8 cellular contexts compared by ENCODE assay signal in the genomic region with DNA sequence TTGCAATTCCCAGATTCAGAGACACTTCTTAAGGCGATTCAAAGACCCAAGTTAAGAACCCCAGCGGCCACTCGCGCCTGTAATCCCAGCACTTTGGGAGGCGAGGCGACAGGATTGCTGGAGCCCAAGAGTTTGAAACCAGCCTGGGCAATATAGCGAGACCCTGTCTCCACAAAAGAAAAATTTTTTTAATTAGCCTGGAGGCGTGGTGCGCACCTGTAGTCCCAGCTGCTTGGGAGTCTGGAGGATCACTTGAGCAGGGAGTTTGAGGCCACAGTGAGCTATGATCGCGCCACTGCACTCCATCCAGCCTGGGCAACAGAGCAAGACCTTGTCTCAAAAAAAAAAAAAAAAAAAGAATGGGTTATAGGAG. TPM values are rescaled to one million over a fixed set of nuclear protein-coding genes. Genes with fewer than 3 reads are reported as not detected.
DNase-seq lines count a peak whose midpoint lies in the region; ATAC-seq, FAIRE-seq and TF ChIP-seq lines count a peak whose summit lies in the region.

No MANE protein-coding gene starts in this region.

- CTCF ChIA-PET in IMR-90 (lab: Yijun Ruan, JAX): interaction anchor here (0.9 kb wide), 1 partner anchor 167 kb away, joined by 5 read pairs; no protein-coding TSS in a partner anchor

- H3K9ac ChIP-seq in IMR-90 (ENCODE audit: low read depth, low read length): peak overlapping the region; percentile 77
- peak overlapping the region; percentile 86 to 90 for H3K9ac ChIP-seq in mucosa of rectum (ENCODE audit: low read depth in 1 of 2, low read length in 2 of 2)

- BruUV-seq in IMR-90 (replicated peaks; lab: Mats Ljungman, UMichigan): no TSS peak

- no peak for TF ChIP-seq POLR2A in GM18505 (IDR thresholded peaks at IDR 0.05; ENCODE audit: borderline replicate concordance, extremely low read depth, insufficient read depth, insufficient read length)
- no peak for TF ChIP-seq POLR2A in IMR-90 (IDR thresholded peaks at IDR 0.05; ENCODE audit: low read depth, low read length)

- WGBS in IMR-90 (ENCODE audit: extremely low coverage in 2 of 2, insufficient read length in 1 of 2), 2 experiments: no CpG with 5 or more reads among the region's 11 CpGs

- H3K36me3 Mint-ChIP-seq in central memory CD8-positive, alpha-beta T cell (ENCODE audit: insufficient read depth): peaks cover 10% of the 10 kb centered on the region

- no peaks in the 10 kb centered on the region for H3K9me3 Mint-ChIP-seq in central memory CD8-positive, alpha-beta T cell

- H4K20me1 ChIP-seq in IMR-90 (ENCODE audit: insufficient read depth, low read length): no peaks in the 10 kb centered on the region

- H3K4me1 Mint-ChIP-seq in central memory CD8-positive, alpha-beta T cell: peaks cover 9% of the 10 kb centered on the region

- peak overlapping the region; percentile 48 for H3K27ac ChIP-seq in IMR-90 (ENCODE audit: insufficient read depth, low read length)
- H3K27ac ChIP-seq in mucosa of rectum (ENCODE audit: low read depth in 2 of 2, low read length in 2 of 2): peak overlapping the region; percentile 83 to 87

- dilution Hi-C loops in IMR-90 (cut with HindIII; ENCODE audit: low sequenced_read_pairs, unreplicated experiment): no loop called here

- H4K5ac ChIP-seq in IMR-90 (ENCODE audit: low read depth, low read length): peak overlapping the region; percentile 51; the same call in 1 of the 2 replicates

- intact Hi-C loops in IMR-90 (cut with micrococcal nuclease): loop anchor here (5.0 kb wide), 1 partner anchor 548 kb away; a partner anchor contains a TSS

- peak overlapping the region; percentile 94 for H4K91ac ChIP-seq in IMR-90 (ENCODE audit: insufficient read depth, low read depth, low read length)

- H3K27ac Mint-ChIP-seq in central memory CD8-positive, alpha-beta T cell (ENCODE audit: low read depth): peak overlapping the region; percentile 94

- no peaks in the 10 kb centered on the region for H3K9me3 ChIP-seq in IMR-90 (ENCODE audit: control insufficient read depth, insufficient read depth, low read length)
- no peaks in the 10 kb centered on the region for H3K9me3 ChIP-seq in mucosa of rectum (ENCODE audit: control insufficient read depth in 2 of 2, low read length in 2 of 2)

- H3K4ac ChIP-seq in IMR-90 (ENCODE audit: low read depth, low read length): peak overlapping the region; percentile 97

- no peaks in the 10 kb centered on the region for H3K27me3 Mint-ChIP-seq in central memory CD8-positive, alpha-beta T cell

- H3K4me1 ChIP-seq in IMR-90 (ENCODE audit: control insufficient read depth, insufficient read depth, low read length): no peaks in the 10 kb centered on the region
- peaks cover 2 to 6% of the 10 kb centered on the region in 2 donors for H3K4me1 ChIP-seq in mucosa of rectum (ENCODE audit: control insufficient read depth in 2 of 2, insufficient read depth in 2 of 2, low read length in 2 of 2)

- H2BK5ac ChIP-seq in IMR-90 (ENCODE audit: low read depth, low read length, poor library complexity, severe bottlenecking): peak overlapping the region; percentile 50

- DNase-seq in IMR-90 (no peak), RCC 7860 (ENCODE audit: low spot score) (no peak), NCI-H748 treated with DMSO at 0.1 percent for 48 hours (lab: John Stamatoyannopoulos, UW) (no peak), COR-L47 (lab: John Stamatoyannopoulos, UW) (no peak), DMS79 (lab: John Stamatoyannopoulos, UW) (no peak)
- no peak for DNase-seq in central memory CD8-positive, alpha-beta T cell (ENCODE audit: low spot score in 2 of 2)

- H4K8ac ChIP-seq in IMR-90 (ENCODE audit: low read depth in 2 of 2, low read length in 2 of 2): peak overlapping the region; percentile 68 to 99

- H3K27me3 ChIP-seq in IMR-90 (ENCODE audit: control insufficient read depth, insufficient read depth, low read length): no peaks in the 10 kb centered on the region
- no peaks in the 10 kb centered on the region for H3K27me3 ChIP-seq in mucosa of rectum (ENCODE audit: control insufficient read depth in 2 of 2, insufficient read depth in 2 of 2, low read length in 2 of 2)

- in situ Hi-C loops in IMR-90 (cut with MboI; ENCODE audit: low sequenced_read_pairs): no loop called here

- POLR2A ChIA-PET in IMR-90 (lab: Charles Lee; ENCODE audit: unreplicated experiment): no interaction called here

- H3K4me3 ChIP-seq in IMR-90 (ENCODE audit: insufficient read depth, low read depth, low read length): peak overlapping the region; percentile 61
- H3K4me3 ChIP-seq in mucosa of rectum (ENCODE audit: low read length in 2 of 2): peak overlapping the region; percentile 92 to 98

- FAIRE-seq in RCC 7860 (lab: Jason Lieb, UNC): no peak

- H3K14ac ChIP-seq in IMR-90 (replicated peaks; ENCODE audit: low read depth, low read length): peak overlapping the region; percentile 99

- H3K4me2 ChIP-seq in IMR-90 (ENCODE audit: low read depth, low read length): peak overlapping the region; percentile 90

- peak overlapping the region; percentile 57 for H2AK9ac ChIP-seq in IMR-90 (replicated peaks; ENCODE audit: low read depth, low read length, poor library complexity)

- H3K36me3 ChIP-seq in IMR-90 (ENCODE audit: control insufficient read depth, insufficient read depth, low read length): no peaks in the 10 kb centered on the region; the same call in 1 of the 2 replicates
- H3K36me3 ChIP-seq in mucosa of rectum (ENCODE audit: control insufficient read depth in 2 of 2, insufficient read depth in 2 of 2, low read length in 2 of 2): no peaks in the 10 kb centered on the region

- H3K18ac ChIP-seq in IMR-90 (ENCODE audit: low read depth, low read length): no peak overlapping the region

- H2AFZ ChIP-seq in IMR-90 (replicated peaks; ENCODE audit: low read length, poor library complexity): peak overlapping the region; percentile 100

- 0 out of 2 replicates have a peak overlapping the region, but pooled peaks have one; percentile 33 for H2AK5ac ChIP-seq in IMR-90 (ENCODE audit: low read depth, low read length)

- H2BK20ac ChIP-seq in IMR-90 (ENCODE audit: low read depth, low read length): peak overlapping the region; percentile 78; the same call in 1 of the 2 replicates

- H3K4me3 Mint-ChIP-seq in central memory CD8-positive, alpha-beta T cell: peak overlapping the region; percentile 95

- peak; percentile 4 for ATAC-seq in GM18505 (IDR thresholded peaks at IDR 0.05; ENCODE audit: unreplicated experiment)
- peak; percentile 6; the same call in 1 of the 2 replicates for ATAC-seq in IMR-90 (ENCODE audit: low read depth)
- no peak for ATAC-seq in central memory CD8-positive, alpha-beta T cell (replicated peaks; ENCODE audit: extremely low read depth, poor library complexity, severe bottlenecking)

- no peak for TF ChIP-seq CTCF in IMR-90 (conservative IDR thresholded peaks at IDR 0.05; ENCODE audit: low read depth, low read length)

- H3K79me1 ChIP-seq in IMR-90 (ENCODE audit: low read depth in 1 of 2, low read length in 2 of 2): peaks cover 2 to 19% of the 10 kb centered on the region in 2 experiments; a peak in 3 of 4 replicates

- no peaks in the 10 kb centered on the region for H3K9me1 ChIP-seq in IMR-90 (ENCODE audit: insufficient read depth, low read length)

- H3K23ac ChIP-seq in IMR-90 (ENCODE audit: low read depth, low read length): peak overlapping the region; percentile 93

- H2BK15ac ChIP-seq in IMR-90 (ENCODE audit: low read depth, low read length): peak overlapping the region; percentile 9; the same call in 1 of the 3 replicates

- TF ChIP-seq RAD21 in IMR-90 (IDR thresholded peaks at IDR 0.05; ENCODE audit: low read length): no peak

- H3K56ac ChIP-seq in IMR-90 (ENCODE audit: extremely low read depth, insufficient read depth, low read length): peak overlapping the region; percentile 93

- peak overlapping the region; percentile 91; the same call in 1 of the 2 replicates for H2BK120ac ChIP-seq in IMR-90 (ENCODE audit: low read depth, low read length)

TF ChIP-seq in IMR-90, 13 proteins besides CTCF, POLR2A, EP300 and RAD21 (continues in another document):
- TF ChIP-seq, protein P1, sequence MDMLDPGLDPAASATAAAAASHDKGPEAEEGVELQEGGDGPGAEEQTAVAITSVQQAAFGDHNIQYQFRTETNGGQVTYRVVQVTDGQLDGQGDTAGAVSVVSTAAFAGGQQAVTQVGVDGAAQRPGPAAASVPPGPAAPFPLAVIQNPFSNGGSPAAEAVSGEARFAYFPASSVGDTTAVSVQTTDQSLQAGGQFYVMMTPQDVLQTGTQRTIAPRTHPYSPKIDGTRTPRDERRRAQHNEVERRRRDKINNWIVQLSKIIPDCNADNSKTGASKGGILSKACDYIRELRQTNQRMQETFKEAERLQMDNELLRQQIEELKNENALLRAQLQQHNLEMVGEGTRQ (IDR thresholded peaks at IDR 0.05; ENCODE audit: low read depth, low read length): no peak
- no peak for TF ChIP-seq RCOR1 (IDR thresholded peaks at IDR 0.05; ENCODE audit: insufficient replicate concordance, low read length)
- no peak for TF ChIP-seq MXI1 (IDR thresholded peaks at IDR 0.05; ENCODE audit: borderline replicate concordance, low read depth, low read length)
- TF ChIP-seq SMC3 (IDR thresholded peaks at IDR 0.05; ENCODE audit: low read depth, low read length): no peak
- no peak for TF ChIP-seq NFE2L2 (IDR thresholded peaks at IDR 0.05; ENCODE audit: low read depth, low read length)
- TF ChIP-seq CHD1 (IDR thresholded peaks at IDR 0.05; ENCODE audit: low read depth, low read length): no peak
- TF ChIP-seq, protein P2, sequence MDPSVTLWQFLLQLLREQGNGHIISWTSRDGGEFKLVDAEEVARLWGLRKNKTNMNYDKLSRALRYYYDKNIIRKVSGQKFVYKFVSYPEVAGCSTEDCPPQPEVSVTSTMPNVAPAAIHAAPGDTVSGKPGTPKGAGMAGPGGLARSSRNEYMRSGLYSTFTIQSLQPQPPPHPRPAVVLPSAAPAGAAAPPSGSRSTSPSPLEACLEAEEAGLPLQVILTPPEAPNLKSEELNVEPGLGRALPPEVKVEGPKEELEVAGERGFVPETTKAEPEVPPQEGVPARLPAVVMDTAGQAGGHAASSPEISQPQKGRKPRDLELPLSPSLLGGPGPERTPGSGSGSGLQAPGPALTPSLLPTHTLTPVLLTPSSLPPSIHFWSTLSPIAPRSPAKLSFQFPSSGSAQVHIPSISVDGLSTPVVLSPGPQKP (IDR thresholded peaks at IDR 0.05; ENCODE audit: borderline replicate concordance, low read depth, low read length): no peak
- TF ChIP-seq MAZ (IDR thresholded peaks at IDR 0.05; ENCODE audit: borderline replicate concordance, low read depth, low read length): no peak
- TF ChIP-seq CEBPB (IDR thresholded peaks at IDR 0.05; ENCODE audit: low read depth, low read length): no peak
- TF ChIP-seq MAFK (IDR thresholded peaks at IDR 0.05; ENCODE audit: low read depth, low read length): no peak
- no peak for TF ChIP-seq RFX5 (IDR thresholded peaks at IDR 0.05; ENCODE audit: low read depth, low read length)

RNA-seq across cellular contexts. Expression of a gene that starts 0.6 kb away (rescaled TPM):
- 50.7 and 70.0 TPM in 2 replicates for total RNA-seq in IMR-90 (2012; rRNA removed)
- polyA plus RNA-seq in IMR-90 (2012; rRNA removed): 11.7 and 14.6 TPM in 2 replicates
- polyA plus RNA-seq in IMR-90 (2012; cell fraction: cytosol; rRNA removed): 9.0 and 12.3 TPM in 2 replicates
- polyA plus RNA-seq in IMR-90 (2012; cell fraction: nucleus; rRNA removed; ENCODE audit: low replicate concordance): 14.0 and 20.6 TPM in 2 replicates

RNA-seq across cellular contexts. Expression of a gene that starts 13.8 kb away (rescaled TPM):
- 0.28 and 0.36 TPM in 2 replicates for total RNA-seq in IMR-90 (2012; rRNA removed)
- polyA plus RNA-seq in IMR-90 (2012; rRNA removed): 0.62 and 0.73 TPM in 2 replicates
- polyA plus RNA-seq in IMR-90 (2012; cell fraction: cytosol; rRNA removed): 0.19 and 0.45 TPM in 2 replicates
- polyA plus RNA-seq in IMR-90 (2012; cell fraction: nucleus; rRNA removed; ENCODE audit: low replicate concordance): 0.62 and 3.6 TPM in 2 replicates
